In genomic region chr12:28144532-28144931, GRCh38 we compare ENCODE assay signal across 38 cellular contexts.
"Had no signal": no experiment of that assay in that cellular context is flagged by ENCODE, and none has a peak within 500 bp of the region (broad histone marks: within the 10 kb centered on the region; RNA-seq: fewer than 3 reads in every experiment).

No MANE protein-coding gene starts in this region.

- H3K27me3 ChIP-seq: adrenal gland, ascending aorta, body of pancreas, brain microvascular endothelial cell, breast epithelium, cardiac muscle cell had no signal

- H3K9me3 ChIP-seq: adrenal gland, ascending aorta, body of pancreas, breast epithelium had no signal

- H3K4me3 ChIP-seq: adrenal gland, ascending aorta, body of pancreas, breast epithelium, cardiac muscle cell had no signal

- H3K36me3 ChIP-seq: adrenal gland, ascending aorta, brain microvascular endothelial cell, breast epithelium, cardiac muscle cell had no signal

- H3K27ac Mint-ChIP-seq: activated naive CD4-positive, alpha-beta T cell treated with anti-CD3 and anti-CD28 coated beads for 36 hours; activated naive CD4-positive, alpha-beta T cell treated with anti-CD3 and anti-CD28 coated beads, Interleukin-2, amount 10 ng/mL, durations not matched to agents 7 days and 5 days; activated naive CD4-positive, alpha-beta T cell treated with anti-CD3 and anti-CD28 coated beads, Interleukin-2, amount 50 U/mL, for 24 hours; activated naive CD4-positive, alpha-beta T cell treated with anti-CD3 and anti-CD28 coated beads, Interleukin-2, amount 50 U/mL, for 72 hours; activated naive CD8-positive, alpha-beta T cell; activated naive CD8-positive, alpha-beta T cell treated with anti-CD3 and anti-CD28 coated beads for 36 hours; activated naive CD8-positive, alpha-beta T cell treated with anti-CD3 and anti-CD28 coated beads, Interleukin-2, amount 10 ng/mL, durations not matched to agents 7 days and 5 days; activated naive CD8-positive, alpha-beta T cell treated with anti-CD3 and anti-CD28 coated beads, Interleukin-2, amount 50 U/mL, for 24 hours; activated T-cell treated with anti-CD3 and anti-CD28 coated beads, Interleukin-2, amount 50 U/mL, for 24 hours; activated T-cell treated with anti-CD3 and anti-CD28 coated beads, Interleukin-2, amount 50 U/mL, for 72 hours; activated T-helper 1 cell treated with anti-CD3 and anti-CD28 coated beads, Interleukin-12 subunit alpha, Interleukin-12 subunit beta, Interleukin-2, Interleukin-4 antibody, amounts not matched to agents 30 ng/mL and 10 ng/mL and 1 ng/mL, durations not matched to agents 14 hours and 24 hours and 36 hours; activated T-helper 17 cell treated with anti-CD3 and anti-CD28 coated beads, Interleukin-2, amount 50 U/mL, for 72 hours; activated T-helper 2 cell treated with anti-CD3 and anti-CD28 coated beads, Interferon-gamma antibody, Interleukin-2, Interleukin-4, amounts not matched to agents 10 μg/mL and 5 μg/mL and 100 μg/mL, durations not matched to agents 14 hours and 24 hours and 36 hours; brain had no signal

- H3K36me3 Mint-ChIP-seq: activated naive CD4-positive, alpha-beta T cell treated with anti-CD3 and anti-CD28 coated beads, Interleukin-2, amount 10 ng/mL, durations not matched to agents 7 days and 5 days; activated naive CD4-positive, alpha-beta T cell treated with anti-CD3 and anti-CD28 coated beads, Interleukin-2, amount 50 U/mL, for 24 hours; activated naive CD4-positive, alpha-beta T cell treated with anti-CD3 and anti-CD28 coated beads, Interleukin-2, amount 50 U/mL, for 72 hours; activated naive CD8-positive, alpha-beta T cell; activated naive CD8-positive, alpha-beta T cell treated with anti-CD3 and anti-CD28 coated beads for 36 hours; activated naive CD8-positive, alpha-beta T cell treated with anti-CD3 and anti-CD28 coated beads, Interleukin-2, amount 10 ng/mL, durations not matched to agents 7 days and 5 days; brain had no signal

- H3K4me3 Mint-ChIP-seq: activated naive CD4-positive, alpha-beta T cell treated with anti-CD3 and anti-CD28 coated beads for 36 hours; activated naive CD4-positive, alpha-beta T cell treated with anti-CD3 and anti-CD28 coated beads, Interleukin-2, amount 10 ng/mL, durations not matched to agents 7 days and 5 days; activated naive CD4-positive, alpha-beta T cell treated with anti-CD3 and anti-CD28 coated beads, Interleukin-2, amount 50 U/mL, for 24 hours; activated naive CD8-positive, alpha-beta T cell; activated naive CD8-positive, alpha-beta T cell treated with anti-CD3 and anti-CD28 coated beads for 36 hours; activated naive CD8-positive, alpha-beta T cell treated with anti-CD3 and anti-CD28 coated beads, Interleukin-2, amount 10 ng/mL, durations not matched to agents 7 days and 5 days; activated naive CD8-positive, alpha-beta T cell treated with anti-CD3 and anti-CD28 coated beads, Interleukin-2, amount 50 U/mL, for 24 hours; activated T-cell treated with anti-CD3 and anti-CD28 coated beads, Interleukin-2, amount 50 U/mL, for 24 hours; activated T-cell treated with anti-CD3 and anti-CD28 coated beads, Interleukin-2, amount 50 U/mL, for 4 hours; activated T-cell treated with anti-CD3 and anti-CD28 coated beads, Interleukin-2, amount 50 U/mL, for 72 hours; activated T-helper 1 cell treated with anti-CD3 and anti-CD28 coated beads, Interleukin-12 subunit alpha, Interleukin-12 subunit beta, Interleukin-2, Interleukin-4 antibody, amounts not matched to agents 30 ng/mL and 10 ng/mL and 1 ng/mL, durations not matched to agents 14 hours and 24 hours and 36 hours; activated T-helper 17 cell treated with anti-CD3 and anti-CD28 coated beads, Interleukin-2, amount 50 U/mL, for 72 hours; brain; central memory CD8-positive, alpha-beta T cell had no signal

- H3K4me1 Mint-ChIP-seq: activated naive CD4-positive, alpha-beta T cell treated with anti-CD3 and anti-CD28 coated beads, Interleukin-2, amount 10 ng/mL, durations not matched to agents 7 days and 5 days; activated naive CD4-positive, alpha-beta T cell treated with anti-CD3 and anti-CD28 coated beads, Interleukin-2, amount 50 U/mL, for 24 hours; activated naive CD8-positive, alpha-beta T cell treated with anti-CD3 and anti-CD28 coated beads for 36 hours; activated naive CD8-positive, alpha-beta T cell treated with anti-CD3 and anti-CD28 coated beads, Interleukin-2, amount 10 ng/mL, durations not matched to agents 7 days and 5 days; activated naive CD8-positive, alpha-beta T cell treated with anti-CD3 and anti-CD28 coated beads, Interleukin-2, amount 50 U/mL, for 24 hours; activated T-helper 17 cell treated with anti-CD3 and anti-CD28 coated beads, Interleukin-2, amount 50 U/mL, for 72 hours; central memory CD8-positive, alpha-beta T cell had no signal

- DNase-seq: activated effector memory CD4-positive, alpha-beta T cell treated with anti-CD3 and anti-CD28 coated beads, Interleukin-2, amount 50 U/mL, for 16 hours; activated effector memory CD4-positive, alpha-beta T cell treated with Interleukin-2 at 50 U/mL for 16 hours; activated gamma-delta T cell; activated gamma-delta T cell treated with Interleukin-2 at 50 U/mL for 16 hours; activated naive CD4-positive, alpha-beta T cell; activated naive CD4-positive, alpha-beta T cell treated with anti-CD3 and anti-CD28 coated beads for 36 hours; activated naive CD4-positive, alpha-beta T cell treated with anti-CD3 and anti-CD28 coated beads, Interleukin-2, amount 10 ng/mL, durations not matched to agents 7 days and 5 days; activated naive CD4-positive, alpha-beta T cell treated with anti-CD3 and anti-CD28 coated beads, Interleukin-2, amount 50 U/mL, for 16 hours; activated naive CD4-positive, alpha-beta T cell treated with Interleukin-2 at 50 U/mL for 16 hours; activated naive CD8-positive, alpha-beta T cell treated with anti-CD3 and anti-CD28 coated beads for 36 hours; activated naive CD8-positive, alpha-beta T cell treated with anti-CD3 and anti-CD28 coated beads, Interleukin-2, amount 10 ng/mL, durations not matched to agents 7 days and 5 days; activated naive CD8-positive, alpha-beta T cell treated with anti-CD3 and anti-CD28 coated beads, Interleukin-2, amount 50 U/mL, for 24 hours; activated T-cell treated with anti-CD3 and anti-CD28 coated beads, Interleukin-2, amount 50 U/mL, for 24 hours; activated T-cell treated with anti-CD3 and anti-CD28 coated beads, Interleukin-2, amount 50 U/mL, for 4 hours; activated T-cell treated with anti-CD3 and anti-CD28 coated beads, Interleukin-2, amount 50 U/mL, for 48 hours; activated T-cell treated with anti-CD3 and anti-CD28 coated beads, Interleukin-2, amount 50 U/mL, for 72 hours; adrenal gland; amniotic stem cell; amygdala; anterior cingulate cortex; aorta; body of pancreas; brain microvascular endothelial cell; caudate nucleus; central memory CD4-positive, alpha-beta T cell; cerebellar nuclear complex had no signal

- H3K9me3 Mint-ChIP-seq: activated naive CD4-positive, alpha-beta T cell treated with anti-CD3 and anti-CD28 coated beads for 36 hours; activated naive CD4-positive, alpha-beta T cell treated with anti-CD3 and anti-CD28 coated beads, Interleukin-2, amount 10 ng/mL, durations not matched to agents 7 days and 5 days; activated naive CD4-positive, alpha-beta T cell treated with anti-CD3 and anti-CD28 coated beads, Interleukin-2, amount 50 U/mL, for 24 hours; activated naive CD4-positive, alpha-beta T cell treated with anti-CD3 and anti-CD28 coated beads, Interleukin-2, amount 50 U/mL, for 72 hours; activated naive CD8-positive, alpha-beta T cell treated with anti-CD3 and anti-CD28 coated beads for 36 hours; activated naive CD8-positive, alpha-beta T cell treated with anti-CD3 and anti-CD28 coated beads, Interleukin-2, amount 10 ng/mL, durations not matched to agents 7 days and 5 days; activated naive CD8-positive, alpha-beta T cell treated with anti-CD3 and anti-CD28 coated beads, Interleukin-2, amount 50 U/mL, for 24 hours; activated T-cell treated with anti-CD3 and anti-CD28 coated beads, Interleukin-2, amount 50 U/mL, for 24 hours; activated T-cell treated with anti-CD3 and anti-CD28 coated beads, Interleukin-2, amount 50 U/mL, for 4 hours; activated T-cell treated with anti-CD3 and anti-CD28 coated beads, Interleukin-2, amount 50 U/mL, for 72 hours; activated T-helper 1 cell treated with anti-CD3 and anti-CD28 coated beads, Interleukin-12 subunit alpha, Interleukin-12 subunit beta, Interleukin-2, Interleukin-4 antibody, amounts not matched to agents 30 ng/mL and 10 ng/mL and 1 ng/mL, durations not matched to agents 14 hours and 24 hours and 36 hours; activated T-helper 17 cell treated with anti-CD3 and anti-CD28 coated beads, Interleukin-2, amount 50 U/mL, for 72 hours; activated T-helper 2 cell treated with anti-CD3 and anti-CD28 coated beads, Interferon-gamma antibody, Interleukin-2, Interleukin-4, amounts not matched to agents 10 μg/mL and 5 μg/mL and 100 μg/mL, durations not matched to agents 14 hours and 24 hours and 36 hours; brain; central memory CD8-positive, alpha-beta T cell had no signal

- H3K4me1 ChIP-seq: adrenal gland, ascending aorta, body of pancreas, breast epithelium had no signal

- FAIRE-seq: astrocyte had no signal

- H3K27me3 Mint-ChIP-seq: activated naive CD4-positive, alpha-beta T cell treated with anti-CD3 and anti-CD28 coated beads, Interleukin-2, amount 10 ng/mL, durations not matched to agents 7 days and 5 days; activated naive CD4-positive, alpha-beta T cell treated with anti-CD3 and anti-CD28 coated beads, Interleukin-2, amount 50 U/mL, for 24 hours; activated T-helper 17 cell treated with anti-CD3 and anti-CD28 coated beads, Interleukin-2, amount 50 U/mL, for 72 hours had no signal

- H3K27ac ChIP-seq: adrenal gland, ascending aorta, body of pancreas, brain microvascular endothelial cell, breast epithelium, cardiac muscle cell had no signal

- ATAC-seq: activated naive CD4-positive, alpha-beta T cell treated with anti-CD3 and anti-CD28 coated beads, Interleukin-2, amount 50 U/mL, for 72 hours; activated naive CD8-positive, alpha-beta T cell treated with anti-CD3 and anti-CD28 coated beads, Interleukin-2, amount 50 U/mL, for 24 hours; activated T-cell treated with anti-CD3 and anti-CD28 coated beads, Interleukin-2, amount 50 U/mL, for 4 hours; activated T-cell treated with anti-CD3 and anti-CD28 coated beads, Interleukin-2, amount 50 U/mL, for 72 hours; activated T-helper 17 cell treated with anti-CD3 and anti-CD28 coated beads, Interleukin-2, amount 50 U/mL, for 72 hours; body of pancreas had no signal
